Comparison of ENCODE assay signal across 19 cellular contexts in the genomic region with DNA sequence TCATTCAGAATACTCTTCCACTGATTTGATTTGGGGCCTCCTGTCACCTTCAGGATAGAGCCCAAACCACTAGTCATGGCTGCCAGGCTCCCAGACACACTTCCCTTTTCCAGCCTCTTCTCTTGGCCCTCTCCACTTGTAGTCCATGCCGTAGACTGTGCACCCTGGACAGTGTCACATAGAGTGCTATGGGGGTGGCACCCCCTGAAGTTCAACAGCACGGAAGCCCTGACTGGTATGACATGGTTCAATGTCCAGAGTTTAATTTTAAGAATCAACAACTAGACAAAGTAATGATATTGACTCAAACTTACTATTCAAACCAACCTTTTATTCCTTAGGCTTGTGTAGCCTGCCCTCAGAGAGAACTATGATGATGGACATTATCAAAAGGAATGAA. TPM values are rescaled to one million over a fixed set of nuclear protein-coding genes. Genes with fewer than 3 reads are reported as not detected.
DNase-seq lines count a peak whose midpoint lies in the region; ATAC-seq and TF ChIP-seq lines count a peak whose summit lies in the region.
"Had no signal": no experiment of that assay in that cellular context is flagged by ENCODE, and none has a peak within 500 bp of the region (broad histone marks: within the 10 kb centered on the region; RNA-seq: fewer than 3 reads in every experiment).

No MANE protein-coding gene starts in this region.

- H2AFZ ChIP-seq in neural progenitor cell (replicated peaks) = no peak overlapping the region

- H3K4me1 ChIP-seq in neural progenitor cell = peaks cover 39% of the 10 kb centered on the region
- peaks cover 0 to 16% (median 1%) of the 10 kb centered on the region in 4 donors for H3K4me1 ChIP-seq in upper lobe of left lung
- H3K4me1 ChIP-seq in adrenal gland (replicated peaks in 1 of 2) = no peaks in the 10 kb centered on the region
- H3K4me1 ChIP-seq: BLaER1 had no signal

- H3K36me3 ChIP-seq in neural progenitor cell (no peaks in the 10 kb centered on the region), upper lobe of left lung (peaks cover 0 to 30% (median 2%) of the 10 kb centered on the region in 4 donors), adrenal gland (replicated peaks in 1 of 2) (peaks cover 0 to 6% of the 10 kb centered on the region in 2 donors)
- H3K36me3 ChIP-seq: BLaER1 had no signal

- intact Hi-C loops in Right ventricle myocardium inferior (cut with DNase I) = no loop called here
- intact Hi-C loops in Right ventricle myocardium superior (cut with DNase I) = no loop called here
- intact Hi-C loops in left colon (cut with DNase I, micrococcal nuclease) = no loop called here
- intact Hi-C loops in adrenal gland (cut with DNase I) = no loop called here
- intact Hi-C loops in lower leg skin (cut with DNase I; ENCODE audit: low total_unique reads) = no loop called here

- H3K36me3 Mint-ChIP-seq in neural progenitor cell = no peaks in the 10 kb centered on the region
- H3K36me3 Mint-ChIP-seq: CD8-positive, alpha-beta memory T cell had no signal

- TF ChIP-seq EP300 in upper lobe of left lung (IDR thresholded peaks at IDR 0.05) = no peak

- 58 to 92% methylated on average over 2 of the region's 2 CpGs for WGBS in upper lobe of left lung, 2 donors
- 75 to 95% (median 87%) methylated on average over 2 of the region's 2 CpGs for WGBS in adrenal gland, 4 donors
- WGBS in lower leg skin, 2 donors = 72 to 100% methylated on average over 2 of the region's 2 CpGs

- no peaks in the 10 kb centered on the region for H3K9me3 ChIP-seq in neural progenitor cell (ENCODE audit: low read depth)
- no peaks in the 10 kb centered on the region for H3K9me3 ChIP-seq in upper lobe of left lung
- no peaks in the 10 kb centered on the region for H3K9me3 ChIP-seq in adrenal gland (replicated peaks in 1 of 3)
- H3K9me3 ChIP-seq: BLaER1, Caco-2 had no signal

- peaks cover 37% of the 10 kb centered on the region for H3F3A ChIP-seq in neural progenitor cell (ENCODE audit: low read depth)

- no peak for DNase-seq in Right ventricle myocardium inferior (ENCODE audit: missing footprints)
- no peak for DNase-seq in Right ventricle myocardium superior
- DNase-seq in left colon = no peak
- no peak for DNase-seq in neural progenitor cell (ENCODE audit: low spot score)
- no peak for DNase-seq in upper lobe of left lung
- no peak for DNase-seq in adrenal gland
- no peak for DNase-seq in lower leg skin (ENCODE audit: low spot score in 2 of 2)
- no peak for DNase-seq in MV-4-11 (lab: John Stamatoyannopoulos, UW)
- DNase-seq: Caco-2; CD8-positive, alpha-beta memory T cell; DND-41; GDM1; HCEC 1CT; HFFc6 had no signal

- peaks cover 2% of the 10 kb centered on the region for H3K27me3 Mint-ChIP-seq in neural progenitor cell (ENCODE audit: insufficient read depth, low read depth)

- H3K4me1 Mint-ChIP-seq in neural progenitor cell = peaks cover 29% of the 10 kb centered on the region
- H3K4me1 Mint-ChIP-seq: CD8-positive, alpha-beta memory T cell had no signal

- no peaks in the 10 kb centered on the region for H3K79me2 ChIP-seq in neural progenitor cell (ENCODE audit: low read depth)

- no peaks in the 10 kb centered on the region for H4K20me1 ChIP-seq in neural progenitor cell (ENCODE audit: low read depth)
- H4K20me1 ChIP-seq: BLaER1 had no signal

- no peak overlapping the region for H3K4me3 Mint-ChIP-seq in neural progenitor cell
- H3K4me3 Mint-ChIP-seq: CD8-positive, alpha-beta memory T cell; HFFc6 had no signal

- H3K4me3 ChIP-seq in neural progenitor cell (no peak overlapping the region), upper lobe of left lung (no peak overlapping the region), adrenal gland (no peak overlapping the region), lower leg skin (ENCODE audit: low read depth, poor library complexity, severe bottlenecking) (no peak overlapping the region)
- H3K4me3 ChIP-seq: BLaER1 had no signal

- H3K9me3 Mint-ChIP-seq in neural progenitor cell = no peaks in the 10 kb centered on the region
- H3K9me3 Mint-ChIP-seq: CD8-positive, alpha-beta memory T cell; HFFc6 had no signal

- no peak overlapping the region for H3K4me2 ChIP-seq in neural progenitor cell
- H3K4me2 ChIP-seq: BLaER1 had no signal

- ATAC-seq in Right ventricle myocardium inferior (peak; percentile 26), Right ventricle myocardium superior (ENCODE audit: poor library complexity) (no peak), left colon (peak; percentile 21), upper lobe of left lung (ENCODE audit: low FRiP score in 2 of 2) (peak; percentile 23 to 55)

- H3K27ac ChIP-seq in neural progenitor cell (no peak overlapping the region), upper lobe of left lung (peak overlapping the region in 1 of 4 donors; percentile 14), adrenal gland (no peak overlapping the region)
- H3K27ac ChIP-seq: 22Rv1, BLaER1 had no signal

- H3K27me3 ChIP-seq in neural progenitor cell (no peaks in the 10 kb centered on the region), upper lobe of left lung (no peaks in the 10 kb centered on the region), adrenal gland (no peaks in the 10 kb centered on the region)
- H3K27me3 ChIP-seq: BLaER1 had no signal

- TF ChIP-seq POLR2A in upper lobe of left lung (IDR thresholded peaks at IDR 0.05) (no peak), adrenal gland (IDR thresholded peaks at IDR 0.05) (no peak), lower leg skin (IDR thresholded peaks at IDR 0.05) (no peak)

- TF ChIP-seq CTCF in neural progenitor cell (IDR thresholded peaks at IDR 0.05) = no peak
- no peak for TF ChIP-seq CTCF in upper lobe of left lung (IDR thresholded peaks at IDR 0.05)
- no peak for TF ChIP-seq CTCF in adrenal gland (IDR thresholded peaks at IDR 0.05)
- no peak for TF ChIP-seq CTCF in lower leg skin (IDR thresholded peaks at IDR 0.05)

- H3K27ac Mint-ChIP-seq in neural progenitor cell = peak overlapping the region; percentile 35
- H3K27ac Mint-ChIP-seq: HFFc6 had no signal

- no peak overlapping the region for H3K9ac ChIP-seq in neural progenitor cell
- H3K9ac ChIP-seq: BLaER1 had no signal

RNA-seq across cellular contexts. Expression of a gene that starts 22.3 kb away (rescaled TPM):
- total RNA-seq in Right ventricle myocardium inferior = 59.4 TPM
- 59.2 TPM for total RNA-seq in Right ventricle myocardium superior
- total RNA-seq in left colon = 1 to 10 TPM in 1 of 2 donors, under 1 TPM in 1; 0.76 to 1.4 TPM
- 0.47 TPM in 1 of 2 replicates, not detected in the other for total RNA-seq in neural progenitor cell (ENCODE audit: low replicate concordance)
- 100 to 1,000 TPM; 118 to 259 (median 169) TPM for total RNA-seq in upper lobe of left lung
- 100 to 1,000 TPM in 1 of 8 donors, 10 to 100 TPM in 7; 36.8 to 149 (median 67.3) TPM for total RNA-seq in adrenal gland
- 10 to 100 TPM; 14.0 to 29.8 (median 24.3) TPM for polyA plus RNA-seq in adrenal gland
- total RNA-seq in lower leg skin = 10 to 100 TPM in 1 of 4 donors, 1 to 10 TPM in 3; 2.5 to 11.1 (median 9.8) TPM
- total RNA-seq: A673; Caco-2; CD8-positive, alpha-beta memory T cell; H4; HFFc6; HT1080 had no signal
- polyA plus RNA-seq: CD8-positive, alpha-beta memory T cell had no signal

RNA-seq across cellular contexts. Expression of a gene that starts 40.9 kb away (rescaled TPM):
- 0.35 TPM for total RNA-seq in Right ventricle myocardium inferior
- 0.54 TPM for total RNA-seq in Right ventricle myocardium superior
- under 1 TPM in 1 of 2 donors, not detected in 1; 0.21 TPM for total RNA-seq in left colon
- total RNA-seq in neural progenitor cell (ENCODE audit: low replicate concordance) = 0.12 TPM in 1 of 2 replicates, not detected in the other
- total RNA-seq in upper lobe of left lung = 1 to 10 TPM in 1 of 6 donors, under 1 TPM in 2, not detected in 3; 0.67 to 1.3 (median 0.83) TPM
- 10 to 100 TPM in 2 of 8 donors, 1 to 10 TPM in 6; 1.0 to 13.5 (median 7.6) TPM for total RNA-seq in adrenal gland
- 1 to 10 TPM; 1.4 to 5.6 (median 2.5) TPM for polyA plus RNA-seq in adrenal gland
- total RNA-seq in lower leg skin = 1 to 10 TPM in 3 of 4 donors, under 1 TPM in 1; 0.53 to 3.4 (median 2.2) TPM
- total RNA-seq: A673; Caco-2; CD8-positive, alpha-beta memory T cell; H4; HFFc6; HT1080 had no signal
- polyA plus RNA-seq: CD8-positive, alpha-beta memory T cell had no signal
